11 cellular contexts compared by ENCODE assay signal in genomic region chr1:13732971-13733667, GRCh38. TPM values are rescaled to one million over a fixed set of nuclear protein-coding genes. Genes with fewer than 3 reads are reported as not detected.
DNase-seq lines count a peak whose midpoint lies in the region; ATAC-seq, FAIRE-seq and TF ChIP-seq lines count a peak whose summit lies in the region.
"Had no signal": no experiment of that assay in that cellular context is flagged by ENCODE, and none has a peak within 500 bp of the region (broad histone marks: within the 10 kb centered on the region; RNA-seq: fewer than 3 reads in every experiment).

No MANE protein-coding gene starts in this region.

- peaks cover 20% of the 10 kb centered on the region for H3K36me3 ChIP-seq in OCI-LY3 (replicated peaks; ENCODE audit: low read depth, low read length)
- H3K36me3 ChIP-seq: prostate gland had no signal

- H3K27ac Mint-ChIP-seq in activated naive CD4-positive, alpha-beta T cell treated with anti-CD3 and anti-CD28 coated beads, Interleukin-2, amount 50 U/mL, for 24 hours, result peak overlapping the region; percentile 96
- peak overlapping the region in 2 of 3 experiments; percentile 9 to 34 for H3K27ac Mint-ChIP-seq in nephron

- H2AFZ ChIP-seq in OCI-LY3 (ENCODE audit: low read depth, low read length), result no peak overlapping the region

- H3K79me2 ChIP-seq in OCI-LY3 (ENCODE audit: low read length), result peaks cover 80% of the 10 kb centered on the region

- no peaks in the 10 kb centered on the region for H3K27me3 Mint-ChIP-seq in activated naive CD4-positive, alpha-beta T cell treated with anti-CD3 and anti-CD28 coated beads, Interleukin-2, amount 50 U/mL, for 24 hours
- H3K27me3 Mint-ChIP-seq in nephron (ENCODE audit: low read depth), result no peaks in the 10 kb centered on the region

- FAIRE-seq in GM12891 (lab: Jason Lieb, UNC), result peak; percentile 74
- FAIRE-seq: HTR-8/SVneo had no signal

- peak overlapping the region; percentile 90; the same call in 1 of the 2 replicates for H3K9ac ChIP-seq in OCI-LY3 (ENCODE audit: low read length)

- peak overlapping the region; percentile 70 for H3K4me3 Mint-ChIP-seq in activated naive CD4-positive, alpha-beta T cell treated with anti-CD3 and anti-CD28 coated beads, Interleukin-2, amount 50 U/mL, for 24 hours
- H3K4me3 Mint-ChIP-seq in nephron, result no peak overlapping the region

- no peak for DNase-seq in GM12891 (ENCODE audit: insufficient read length, low spot score)
- no peak for DNase-seq in NCI-H748 treated with DMSO at 0.1 percent for 48 hours (lab: John Stamatoyannopoulos, UW)
- DNase-seq: NCI-H2171 had no signal

- ATAC-seq in GM19351 (IDR thresholded peaks at IDR 0.05; ENCODE audit: unreplicated experiment), result no peak
- ATAC-seq in GM19463 (IDR thresholded peaks at IDR 0.05; ENCODE audit: unreplicated experiment), result no peak
- no peak for ATAC-seq in HG03439 (IDR thresholded peaks at IDR 0.05; ENCODE audit: unreplicated experiment)

- peaks cover 57% of the 10 kb centered on the region for H3K4me1 ChIP-seq in OCI-LY3 (ENCODE audit: low read length)
- H3K4me1 ChIP-seq: prostate gland had no signal

- peaks cover 90% of the 10 kb centered on the region for H3K4me1 Mint-ChIP-seq in activated naive CD4-positive, alpha-beta T cell treated with anti-CD3 and anti-CD28 coated beads, Interleukin-2, amount 50 U/mL, for 24 hours
- H3K4me1 Mint-ChIP-seq in nephron, result peaks cover 64% of the 10 kb centered on the region

- H3K4me3 ChIP-seq in OCI-LY3 (ENCODE audit: low read length), result peak overlapping the region; percentile 75
- H3K4me3 ChIP-seq: prostate gland had no signal

- peaks cover 6% of the 10 kb centered on the region for H3K36me3 Mint-ChIP-seq in activated naive CD4-positive, alpha-beta T cell treated with anti-CD3 and anti-CD28 coated beads, Interleukin-2, amount 50 U/mL, for 24 hours
- peaks cover 11% of the 10 kb centered on the region for H3K36me3 Mint-ChIP-seq in nephron (ENCODE audit: low read depth)

- no peaks in the 10 kb centered on the region for H4K20me1 ChIP-seq in OCI-LY3 (ENCODE audit: insufficient read depth, low read length)

- no peaks in the 10 kb centered on the region for H3K27me3 ChIP-seq in OCI-LY3 (ENCODE audit: low read depth, low read length)

- peak overlapping the region; percentile 99 for H3K27ac ChIP-seq in OCI-LY3 (ENCODE audit: low read length)
- H3K27ac ChIP-seq: prostate gland had no signal

- TF ChIP-seq CTCF in OCI-LY3 (IDR thresholded peaks at IDR 0.05; ENCODE audit: low read depth, low read length) (no peak), nephron (IDR thresholded peaks at IDR 0.05; ENCODE audit: unreplicated experiment in 3 of 3) (no peak)

- peaks cover 3% of the 10 kb centered on the region; the same call in 1 of the 2 replicates for H3K9me3 ChIP-seq in OCI-LY3 (ENCODE audit: insufficient read depth, low read length)
- H3K9me3 ChIP-seq: prostate gland had no signal

- no peaks in the 10 kb centered on the region for H3K9me3 Mint-ChIP-seq in activated naive CD4-positive, alpha-beta T cell treated with anti-CD3 and anti-CD28 coated beads, Interleukin-2, amount 50 U/mL, for 24 hours
- H3K9me3 Mint-ChIP-seq in nephron, result no peaks in the 10 kb centered on the region

- no peak for TF ChIP-seq POLR2A in GM12891 (IDR thresholded peaks at IDR 0.05; ENCODE audit: low read depth, low read length)

- peak overlapping the region; percentile 99 for H3K4me2 ChIP-seq in OCI-LY3 (ENCODE audit: low read length)

TF ChIP-seq in GM12891, 5 proteins besides CTCF, POLR2A, EP300 and RAD21:
- TF ChIP-seq POLR2AphosphoS5 (IDR thresholded peaks at IDR 0.05; ENCODE audit: low read depth, low read length) (no peak), SPI1 (IDR thresholded peaks at IDR 0.05; ENCODE audit: low read depth, low read length) (peak; percentile 52), POU2F2 (IDR thresholded peaks at IDR 0.05; ENCODE audit: low read depth, low read length) (no peak), PAX5 (IDR thresholded peaks at IDR 0.05; ENCODE audit: insufficient read depth, low read length, severe bottlenecking) (no peak), TAF1 (IDR thresholded peaks at IDR 0.05; ENCODE audit: low read depth, low read length) (no peak)

RNA-seq across cellular contexts. Expression of gene PRDM2, which starts 33.1 kb away (rescaled TPM):
- 21.1 TPM for polyA plus RNA-seq in GM12891 (2012; ENCODE audit: low read depth, missing spikeins)
